ENCODE assay signal across 16 cellular contexts in the genomic region with DNA sequence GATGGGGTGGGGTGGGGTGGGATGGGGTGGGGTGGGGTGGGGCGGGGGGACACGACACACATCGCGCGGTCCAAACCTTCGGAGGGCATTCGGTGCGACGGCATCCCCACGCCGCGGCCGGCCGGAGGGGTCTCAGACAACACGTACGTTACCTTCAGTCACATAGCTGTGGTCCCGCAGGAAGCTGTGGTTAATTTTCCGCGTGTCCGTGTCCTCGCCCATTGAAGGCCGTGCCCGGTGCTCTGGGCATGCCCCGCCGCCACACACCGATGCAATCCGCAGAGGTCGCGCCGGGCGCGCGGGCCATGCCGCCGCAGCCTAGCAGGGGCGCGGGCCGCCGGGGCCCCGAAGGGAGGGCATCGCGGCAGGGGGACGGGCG. TPM values are rescaled to one million over a fixed set of nuclear protein-coding genes. Genes with fewer than 3 reads are reported as not detected.
DNase-seq lines count a peak whose midpoint lies in the region; ATAC-seq, FAIRE-seq and TF ChIP-seq lines count a peak whose summit lies in the region.
"Had no signal": no experiment of that assay in that cellular context is flagged by ENCODE, and none has a peak within 500 bp of the region (broad histone marks: within the 10 kb centered on the region; RNA-seq: fewer than 3 reads in every experiment).

No MANE protein-coding gene starts in this region.

- FAIRE-seq in H1 (lab: Jason Lieb, UNC): no peak
- FAIRE-seq: pancreas had no signal

- 2% methylated on average over 20 of the region's 44 CpGs; no CpG with 5 or more reads in 1 of the 2 experiments for WGBS in H1 (ENCODE audit: extremely low coverage in 1 of 2, insufficient coverage in 1 of 2, insufficient read length in 1 of 2, insufficient replicate concordance in 2 of 2, low coverage in 1 of 2, low lambda C conversion rate in 2 of 2, missing lambda C conversion rate in 1 of 2), 2 experiments

- no TSS peak for BruUV-seq in Calu3 (replicated peaks; lab: Mats Ljungman, UMichigan)
- no TSS peak for BruUV-seq in A673 (replicated peaks; lab: Mats Ljungman, UMichigan)

- no peak overlapping the region for H3K23ac ChIP-seq in H1 (ENCODE audit: insufficient read length)

- POLR2A ChIA-PET in HEK293 (lab: Yijun Ruan, JAX): no interaction called here
- POLR2A ChIA-PET in H1 (lab: Charles Lee; ENCODE audit: partially characterized antibody): no interaction called here
- POLR2A ChIA-PET in A673 (lab: Charles Lee; ENCODE audit: low non-redundant PET): no interaction called here

- no peak overlapping the region for H2BK20ac ChIP-seq in H1 (ENCODE audit: low read length)

- H3K36me3 ChIP-seq in HEK293 (ENCODE audit: control insufficient read depth in 2 of 2, insufficient read depth in 1 of 2, low read length in 2 of 2) (no peaks in the 10 kb centered on the region), H1 (ENCODE audit: control insufficient read depth in 2 of 4, insufficient read depth in 4 of 4, low read length in 3 of 4) (no peaks in the 10 kb centered on the region), A673 (ENCODE audit: insufficient read depth, low read length, poor library complexity, severe bottlenecking) (no peaks in the 10 kb centered on the region)
- H3K36me3 ChIP-seq: gastroesophageal sphincter, pancreas, stomach had no signal

- H3K79me1 ChIP-seq in H1 (ENCODE audit: low read depth, low read length): no peaks in the 10 kb centered on the region; the same call in 1 of the 2 replicates

- no peak overlapping the region for H3K56ac ChIP-seq in H1 (replicated peaks; ENCODE audit: insufficient read length, low read depth, low read length)

- no peak overlapping the region for H4K91ac ChIP-seq in H1 (replicated peaks; ENCODE audit: insufficient read length, low read length)

- H3K27me3 ChIP-seq in H1 (replicated peaks in 1 of 4; ENCODE audit: control insufficient read depth in 3 of 4, extremely low read depth in 1 of 4, insufficient read depth in 3 of 4, low read length in 3 of 4) (peaks cover 20 to 53% (median 40%) of the 10 kb centered on the region in 4 experiments), A673 (replicated peaks; ENCODE audit: insufficient read depth, low read depth, low read length, poor library complexity) (peaks cover 63% of the 10 kb centered on the region)

- no peak overlapping the region for H3K4ac ChIP-seq in H1 (replicated peaks; ENCODE audit: insufficient read length, low read depth, low read length)

- intact Hi-C loops in Calu3 (cut with micrococcal nuclease; ENCODE audit: unreplicated experiment) (no loop called here), A673 (cut with micrococcal nuclease; ENCODE audit: unreplicated experiment) (no loop called here)

- H2AFZ ChIP-seq in H1 (ENCODE audit: low read length): no peak overlapping the region

- ATAC-seq in GM18498 (IDR thresholded peaks at IDR 0.05; ENCODE audit: unreplicated experiment): no peak
- ATAC-seq: gastroesophageal sphincter had no signal

- H3K23me2 ChIP-seq in H1 (ENCODE audit: low read depth, low read length): peaks cover 12% of the 10 kb centered on the region; the same call in 1 of the 2 replicates

- CTCF ChIA-PET in Calu3 (lab: Charles Lee) (interaction anchor here (0.6 kb wide), 1 partner anchor 114 kb away, joined by 5 read pairs; no protein-coding TSS in a partner anchor), HEK293 (lab: Yijun Ruan, JAX) (interaction anchor here (1.4 kb wide), 1 partner anchor 74 kb away, joined by 10 read pairs; no protein-coding TSS in a partner anchor), H1 (lab: Charles Lee; ENCODE audit: partially characterized antibody) (interaction anchor here (1.1 to 2.7 kb wide), 3 partner anchors 57 to 103 kb away, joined by 3 to 20 read pairs (median 7); a partner anchor contains a TSS), A673 (lab: Charles Lee) (no interaction called here)

- TF ChIP-seq CTCF in Calu3 (IDR thresholded peaks at IDR 0.05; ENCODE audit: unreplicated experiment) (no peak), HEK293 (tag by site-specific recombination; IDR thresholded peaks at IDR 0.05) (no peak), H1 (IDR thresholded peaks at IDR 0.05; ENCODE audit: control extremely low read depth in 1 of 3, insufficient read depth in 1 of 3, low read depth in 1 of 3, low read length in 3 of 3) (no peak), osteocyte (IDR thresholded peaks at IDR 0.05) (no peak), A673 (conservative IDR thresholded peaks at IDR 0.05; ENCODE audit: low read depth, low read length) (no peak)

- H3K9ac ChIP-seq in H1 (replicated peaks in 1 of 4; ENCODE audit: extremely low read depth in 1 of 4, low read depth in 3 of 4, low read length in 3 of 4): no peak overlapping the region

- peak overlapping the region; percentile 71; the same call in 1 of the 2 replicates for H4K8ac ChIP-seq in H1 (ENCODE audit: extremely low read depth, insufficient read depth, low read length)

- no peak overlapping the region for H3K14ac ChIP-seq in H1 (ENCODE audit: insufficient read length)

- no peak overlapping the region for H2BK120ac ChIP-seq in H1 (replicated peaks; ENCODE audit: low read depth, low read length)

- TF ChIP-seq RAD21 in H1 (IDR thresholded peaks at IDR 0.05 in 1 of 2, conservative IDR thresholded peaks at IDR 0.05 in 1 of 2; ENCODE audit: low read depth in 2 of 2, low read length in 2 of 2): no peak

- no peaks in the 10 kb centered on the region for H3K9me3 ChIP-seq in HEK293 (ENCODE audit: control insufficient read depth, insufficient read depth, low read depth, low read length)
- no peaks in the 10 kb centered on the region for H3K9me3 ChIP-seq in H1 (ENCODE audit: insufficient read depth in 2 of 2, low read depth in 1 of 2, low read length in 1 of 2)
- H3K9me3 ChIP-seq in A673 (ENCODE audit: low read depth, low read length, poor library complexity, severe bottlenecking): no peaks in the 10 kb centered on the region
- H3K9me3 ChIP-seq: Caco-2, gastroesophageal sphincter, pancreas had no signal

- H2AK5ac ChIP-seq in H1 (ENCODE audit: low read depth, low read length): no peak overlapping the region

- no peak overlapping the region for H3K27ac Mint-ChIP-seq in Calu3 (ENCODE audit: unreplicated experiment)
- H3K27ac Mint-ChIP-seq in osteocyte (ENCODE audit: unreplicated experiment): no peak overlapping the region
- no peak overlapping the region for H3K27ac Mint-ChIP-seq in activated T-cell treated with anti-CD3 and anti-CD28 coated beads, Interleukin-2, amount 50 U/mL, for 24 hours

- no peak overlapping the region for H2BK15ac ChIP-seq in H1 (ENCODE audit: low read length)

- DNase-seq in Calu3: no peak
- peak in 1 of 2 experiments; percentile 56 for DNase-seq in H1 (ENCODE audit: low read depth in 1 of 2, low spot score in 2 of 2)
- DNase-seq in osteocyte (ENCODE audit: extremely low spot score, unreplicated experiment): peak; percentile 83
- DNase-seq in activated T-cell treated with anti-CD3 and anti-CD28 coated beads, Interleukin-2, amount 50 U/mL, for 24 hours: no peak
- DNase-seq in A673 (ENCODE audit: low spot score): no peak
- DNase-seq in NOMO-1 treated with DMSO at 0.1 percent for 48 hours (lab: John Stamatoyannopoulos, UW; ENCODE audit: unreplicated experiment): no peak
- DNase-seq: dermis blood vessel endothelial cell; IMR-90; NCI-H187; stimulated activated CD4-positive, alpha-beta T cell treated with anti-CD3 and anti-CD28 coated beads, Interleukin-4, amount 100 ng/mL, for 1 hour; stomach had no signal

- H3K4me3 Mint-ChIP-seq in Calu3 (ENCODE audit: low read depth, unreplicated experiment) (peak overlapping the region; percentile 63), osteocyte (ENCODE audit: unreplicated experiment) (no peak overlapping the region)
- no peak overlapping the region for H3K4me3 Mint-ChIP-seq in activated T-cell treated with anti-CD3 and anti-CD28 coated beads, Interleukin-2, amount 50 U/mL, for 24 hours

- H3K27ac ChIP-seq in HEK293 (ENCODE audit: extremely low read depth, low read depth, low read length) (no peak overlapping the region), H1 (ENCODE audit: low read depth, low read length) (no peak overlapping the region), A673 (ENCODE audit: low read depth, low read length, poor library complexity, severe bottlenecking) (no peak overlapping the region)
- H3K27ac ChIP-seq: pancreas, stomach had no signal

- H2BK5ac ChIP-seq in H1 (ENCODE audit: low read depth, low read length): no peak overlapping the region

- H3K4me3 ChIP-seq in HEK293 (ENCODE audit: low read depth, low read length) (peak overlapping the region; percentile 54), H1 (ENCODE audit: extremely low read depth in 1 of 4, insufficient read depth in 2 of 4, low read depth in 3 of 4, low read length in 4 of 4) (peak overlapping the region; percentile 24 to 70 (median 48)), A673 (ENCODE audit: low read depth, low read length, poor library complexity, severe bottlenecking) (no peak overlapping the region)

- H3K79me2 ChIP-seq in H1 (ENCODE audit: control insufficient read depth in 1 of 2, insufficient read depth in 2 of 2, low read length in 2 of 2): no peaks in the 10 kb centered on the region

- TF ChIP-seq POLR2A in H1 (IDR thresholded peaks at IDR 0.05; ENCODE audit: control extremely low read depth in 1 of 2, low read depth in 2 of 2, low read length in 2 of 2): no peak

- peaks cover 28% of the 10 kb centered on the region for H3K27me3 Mint-ChIP-seq in Calu3 (ENCODE audit: unreplicated experiment)
- peaks cover 61% of the 10 kb centered on the region for H3K27me3 Mint-ChIP-seq in osteocyte (ENCODE audit: unreplicated experiment)
- H3K27me3 Mint-ChIP-seq in activated T-cell treated with anti-CD3 and anti-CD28 coated beads, Interleukin-2, amount 50 U/mL, for 24 hours: peaks cover 79% of the 10 kb centered on the region

- H3K4me1 Mint-ChIP-seq in Calu3 (ENCODE audit: low read depth, unreplicated experiment): no peaks in the 10 kb centered on the region
- peaks cover 5% of the 10 kb centered on the region for H3K4me1 Mint-ChIP-seq in osteocyte (ENCODE audit: unreplicated experiment)
- H3K4me1 Mint-ChIP-seq in activated T-cell treated with anti-CD3 and anti-CD28 coated beads, Interleukin-2, amount 50 U/mL, for 24 hours (ENCODE audit: low read depth): peaks cover 8% of the 10 kb centered on the region

- H4K20me1 ChIP-seq in H1 (replicated peaks in 1 of 2; ENCODE audit: control insufficient read depth in 1 of 2, insufficient read depth in 2 of 2, low read length in 2 of 2): peaks cover 3 to 4% of the 10 kb centered on the region in 2 experiments

- H3K36me3 Mint-ChIP-seq in Calu3 (ENCODE audit: insufficient read depth, unreplicated experiment) (peaks cover 10% of the 10 kb centered on the region), osteocyte (ENCODE audit: unreplicated experiment) (no peaks in the 10 kb centered on the region)
- H3K36me3 Mint-ChIP-seq in activated T-cell treated with anti-CD3 and anti-CD28 coated beads, Interleukin-2, amount 50 U/mL, for 24 hours (ENCODE audit: low read depth): no peaks in the 10 kb centered on the region

- no peak overlapping the region for H2BK12ac ChIP-seq in H1 (ENCODE audit: low read depth, low read length)

- H3K4me1 ChIP-seq in HEK293 (ENCODE audit: control insufficient read depth, insufficient read depth, low read length) (no peaks in the 10 kb centered on the region), H1 (replicated peaks in 1 of 4; ENCODE audit: control insufficient read depth in 3 of 4, insufficient read depth in 4 of 4, low read length in 3 of 4) (peaks cover 0 to 16% (median 12%) of the 10 kb centered on the region in 4 experiments; a peak in 6 of 7 replicates), A673 (ENCODE audit: insufficient read depth, low read length, poor library complexity, severe bottlenecking) (no peaks in the 10 kb centered on the region)
- H3K4me1 ChIP-seq: Caco-2 had no signal

- H3K9me3 Mint-ChIP-seq in Calu3 (ENCODE audit: low read depth, unreplicated experiment) (no peaks in the 10 kb centered on the region), osteocyte (ENCODE audit: unreplicated experiment) (no peaks in the 10 kb centered on the region)
- H3K9me3 Mint-ChIP-seq in activated T-cell treated with anti-CD3 and anti-CD28 coated beads, Interleukin-2, amount 50 U/mL, for 24 hours: no peaks in the 10 kb centered on the region

- TF ChIP-seq EP300 in H1 (IDR thresholded peaks at IDR 0.05; ENCODE audit: borderline replicate concordance in 1 of 2, low read depth in 2 of 2, low read length in 2 of 2): no peak

- no peak overlapping the region for H4K5ac ChIP-seq in H1 (ENCODE audit: insufficient read length, low read depth, low read length)

- peak overlapping the region; percentile 43 to 88 for H3K4me2 ChIP-seq in H1 (ENCODE audit: insufficient read depth in 1 of 2, low read depth in 2 of 2, low read length in 2 of 2)

- H3K18ac ChIP-seq in H1 (ENCODE audit: extremely low read depth, low read length): no peak overlapping the region; the same call in none of the 2 replicates

RNA-seq across cellular contexts. Expression of a gene that starts 0.4 kb away (rescaled TPM):
- 9.4 and 9.8 TPM in 2 replicates for total RNA-seq in Calu3 (2022)
- 6.4 and 7.1 TPM in 2 replicates for total RNA-seq in H1 (2021; fragmentation: NEBNext Ultra II Directional; extraction: Animal tissue kit (Norgen Biotek cat#: 25700))
- 6.4 and 7.5 TPM in 2 replicates for polyA plus RNA-seq in H1 (2011; rRNA removed)
- 7.7 TPM for polyA plus RNA-seq in H1 (2011; cell fraction: cytosol; rRNA removed)
- 8.8 TPM for polyA plus RNA-seq in H1 (2011; cell fraction: nucleus; rRNA removed)
- polyA plus RNA-seq in H1 (2012, experiment 1 of 2): 4.9 to 7.3 TPM (median 5.8 TPM) in 4 replicates
- 2.3 TPM for polyA plus RNA-seq in H1 (2012, experiment 2 of 2)
- polyA plus RNA-seq in H1 (2013, experiment 1 of 2): 6.6 TPM
- polyA plus RNA-seq in H1 (2013, experiment 2 of 2): 6.4 TPM
- 14.1 and 14.6 TPM in 2 replicates for polyA minus RNA-seq in H1 (2011; rRNA and poly(A)+ RNA removed)
- polyA minus RNA-seq in H1 (2011; cell fraction: cytosol; rRNA and poly(A)+ RNA removed): 4.1 TPM
- 4.2 TPM for polyA minus RNA-seq in H1 (2011; cell fraction: nucleus; rRNA and poly(A)+ RNA removed)
- total RNA-seq in osteocyte: not detected in 2 replicates
- total RNA-seq in A673 (2021): 0.20 TPM in 1 of 2 replicates, not detected in the other
- total RNA-seq: Caco-2, IMR-90 had no signal
